8 cellular contexts compared by ENCODE assay signal in genomic region chr10:31759816-31760626, GRCh38.
DNase-seq lines count a peak whose midpoint lies in the region; ATAC-seq and TF ChIP-seq lines count a peak whose summit lies in the region.

No MANE protein-coding gene starts in this region.

- H2AFZ ChIP-seq in fibroblast of lung (ENCODE audit: low read length): peak overlapping the region; percentile 30

- DNase-seq in EH (ENCODE audit: low read depth) (peak; percentile 99), GOT3 (lab: John Stamatoyannopoulos, UW) (peak; percentile 93), LNCaP clone FGC (ENCODE audit: low read depth) (peak; percentile 97), RPMI8226 (peak; percentile 92), fibroblast of lung (ENCODE audit: low read depth in 2 of 2) (peak; percentile 98 to 99), naive B cell (peak; percentile 88)
- peak; percentile 90 for DNase-seq in activated T-helper 2 cell treated with anti-CD3 and anti-CD28 coated beads, Interferon-gamma antibody, Interleukin-2, Interleukin-4, amounts not matched to agents 10 μg/mL and 5 μg/mL and 100 μg/mL, durations not matched to agents 14 hours and 24 hours and 36 hours (ENCODE audit: low spot score)
- peak; percentile 79 to 92 for DNase-seq in stimulated activated effector memory CD8-positive, alpha-beta T cell treated with anti-CD3 and anti-CD28 coated beads, Interleukin-12 subunit alpha, Interleukin-12 subunit beta, amount 100 ng/mL, for 72 hours (ENCODE audit: low spot score in 2 of 2)

- TF ChIP-seq CTCF in LNCaP clone FGC (IDR thresholded peaks at IDR 0.05; ENCODE audit: control insufficient read depth, extremely low read depth, insufficient read depth) (no peak), fibroblast of lung (conservative IDR thresholded peaks at IDR 0.05 in 1 of 2, IDR thresholded peaks at IDR 0.05 in 1 of 2; ENCODE audit: low read depth in 1 of 2, low read length in 2 of 2) (no peak)

- H3K4me1 Mint-ChIP-seq in activated T-helper 2 cell treated with anti-CD3 and anti-CD28 coated beads, Interferon-gamma antibody, Interleukin-2, Interleukin-4, amounts not matched to agents 10 μg/mL and 5 μg/mL and 100 μg/mL, durations not matched to agents 14 hours and 24 hours and 36 hours (ENCODE audit: low read depth): peaks cover 13% of the 10 kb centered on the region
- peaks cover 10 to 13% (median 11%) of the 10 kb centered on the region in 3 donors for H3K4me1 Mint-ChIP-seq in naive B cell
- peaks cover 14% of the 10 kb centered on the region for H3K4me1 Mint-ChIP-seq in stimulated activated effector memory CD8-positive, alpha-beta T cell treated with anti-CD3 and anti-CD28 coated beads, Interleukin-12 subunit alpha, Interleukin-12 subunit beta, amount 100 ng/mL, for 72 hours

- H3K4me2 ChIP-seq in fibroblast of lung (ENCODE audit: extremely low read depth, insufficient read depth, low read length): peak overlapping the region; percentile 64

- intact Hi-C loops in activated T-helper 2 cell treated with anti-CD3 and anti-CD28 coated beads, Interferon-gamma antibody, Interleukin-2, Interleukin-4, amounts not matched to agents 10 μg/mL and 5 μg/mL and 100 μg/mL, durations not matched to agents 14 hours and 24 hours and 36 hours (cut with micrococcal nuclease): loop anchor here (1.0 to 10.0 kb wide), 7 partner anchors 15 to 978 kb away; partner anchors contain the start of gene ARHGAP12

- no peaks in the 10 kb centered on the region for H4K20me1 ChIP-seq in fibroblast of lung (ENCODE audit: control insufficient read depth, extremely low read depth, insufficient read depth, low read length)

- no peaks in the 10 kb centered on the region for H3K36me3 Mint-ChIP-seq in activated T-helper 2 cell treated with anti-CD3 and anti-CD28 coated beads, Interferon-gamma antibody, Interleukin-2, Interleukin-4, amounts not matched to agents 10 μg/mL and 5 μg/mL and 100 μg/mL, durations not matched to agents 14 hours and 24 hours and 36 hours (ENCODE audit: low read depth)
- H3K36me3 Mint-ChIP-seq in naive B cell: no peaks in the 10 kb centered on the region
- H3K36me3 Mint-ChIP-seq in stimulated activated effector memory CD8-positive, alpha-beta T cell treated with anti-CD3 and anti-CD28 coated beads, Interleukin-12 subunit alpha, Interleukin-12 subunit beta, amount 100 ng/mL, for 72 hours: peaks cover 13% of the 10 kb centered on the region

- H3K9ac ChIP-seq in fibroblast of lung (ENCODE audit: insufficient read depth, low read length): peak overlapping the region; percentile 95

- no peaks in the 10 kb centered on the region for H3K36me3 ChIP-seq in fibroblast of lung (ENCODE audit: control insufficient read depth, insufficient read depth, low read length)

- ATAC-seq in naive B cell (ENCODE audit: low read depth in 2 of 2): peak; percentile 89 to 91
- ATAC-seq in stimulated activated effector memory CD8-positive, alpha-beta T cell treated with anti-CD3 and anti-CD28 coated beads, Interleukin-12 subunit alpha, Interleukin-12 subunit beta, amount 100 ng/mL, for 72 hours: peak; percentile 94

- H3K27ac ChIP-seq in fibroblast of lung (ENCODE audit: insufficient read depth, low read length): peak overlapping the region; percentile 95

- H3K4me3 ChIP-seq in LNCaP clone FGC (ENCODE audit: low read depth, low read length) (peak overlapping the region; percentile 80), fibroblast of lung (replicated peaks in 1 of 4; ENCODE audit: control extremely low read depth in 1 of 4, insufficient read depth in 1 of 4, low read depth in 3 of 4, low read length in 4 of 4) (peak overlapping the region; percentile 74 to 94 (median 92))

- H3K79me2 ChIP-seq in fibroblast of lung (ENCODE audit: control insufficient read depth, insufficient read depth, low read length): peaks cover 2% of the 10 kb centered on the region

- H3K27me3 Mint-ChIP-seq in activated T-helper 2 cell treated with anti-CD3 and anti-CD28 coated beads, Interferon-gamma antibody, Interleukin-2, Interleukin-4, amounts not matched to agents 10 μg/mL and 5 μg/mL and 100 μg/mL, durations not matched to agents 14 hours and 24 hours and 36 hours (ENCODE audit: low read depth): no peaks in the 10 kb centered on the region
- no peaks in the 10 kb centered on the region for H3K27me3 Mint-ChIP-seq in naive B cell

- H3K27me3 ChIP-seq in fibroblast of lung (ENCODE audit: control insufficient read depth, insufficient read depth, low read length): no peaks in the 10 kb centered on the region

- H3K4me1 ChIP-seq in fibroblast of lung (ENCODE audit: control insufficient read depth, extremely low read depth, insufficient read depth, low read length): peaks cover 9% of the 10 kb centered on the region

- peak overlapping the region; percentile 78 for H3K27ac Mint-ChIP-seq in activated T-helper 2 cell treated with anti-CD3 and anti-CD28 coated beads, Interferon-gamma antibody, Interleukin-2, Interleukin-4, amounts not matched to agents 10 μg/mL and 5 μg/mL and 100 μg/mL, durations not matched to agents 14 hours and 24 hours and 36 hours
- H3K27ac Mint-ChIP-seq in naive B cell: peak overlapping the region; percentile 91 to 98 (median 96)
- H3K27ac Mint-ChIP-seq in stimulated activated effector memory CD8-positive, alpha-beta T cell treated with anti-CD3 and anti-CD28 coated beads, Interleukin-12 subunit alpha, Interleukin-12 subunit beta, amount 100 ng/mL, for 72 hours: peak overlapping the region; percentile 98

- peaks cover 15% of the 10 kb centered on the region for H3K9me3 Mint-ChIP-seq in activated T-helper 2 cell treated with anti-CD3 and anti-CD28 coated beads, Interferon-gamma antibody, Interleukin-2, Interleukin-4, amounts not matched to agents 10 μg/mL and 5 μg/mL and 100 μg/mL, durations not matched to agents 14 hours and 24 hours and 36 hours
- H3K9me3 Mint-ChIP-seq in naive B cell: peaks cover 0 to 2% (median 0%) of the 10 kb centered on the region in 7 donors
- H3K9me3 Mint-ChIP-seq in stimulated activated effector memory CD8-positive, alpha-beta T cell treated with anti-CD3 and anti-CD28 coated beads, Interleukin-12 subunit alpha, Interleukin-12 subunit beta, amount 100 ng/mL, for 72 hours: no peaks in the 10 kb centered on the region

- no peaks in the 10 kb centered on the region for H3K9me3 ChIP-seq in fibroblast of lung (ENCODE audit: control insufficient read depth, insufficient read depth, low read depth, low read length)

- peak overlapping the region; percentile 82 for H3K4me3 Mint-ChIP-seq in activated T-helper 2 cell treated with anti-CD3 and anti-CD28 coated beads, Interferon-gamma antibody, Interleukin-2, Interleukin-4, amounts not matched to agents 10 μg/mL and 5 μg/mL and 100 μg/mL, durations not matched to agents 14 hours and 24 hours and 36 hours (ENCODE audit: low read depth)
- H3K4me3 Mint-ChIP-seq in naive B cell: peak overlapping the region; percentile 75 to 96 (median 92)
- peak overlapping the region; percentile 89 for H3K4me3 Mint-ChIP-seq in stimulated activated effector memory CD8-positive, alpha-beta T cell treated with anti-CD3 and anti-CD28 coated beads, Interleukin-12 subunit alpha, Interleukin-12 subunit beta, amount 100 ng/mL, for 72 hours

Comparison
In these comparisons a context has a peak if more than half of its experiments do, and no peak if none do; other contexts are left out.
1. Peak in every context shown above with its lines: DNase-seq, ATAC-seq, H3K4me3 ChIP-seq and H3K27ac ChIP-seq.